ENCODE assay signal across 8 cellular contexts in the genomic region with DNA sequence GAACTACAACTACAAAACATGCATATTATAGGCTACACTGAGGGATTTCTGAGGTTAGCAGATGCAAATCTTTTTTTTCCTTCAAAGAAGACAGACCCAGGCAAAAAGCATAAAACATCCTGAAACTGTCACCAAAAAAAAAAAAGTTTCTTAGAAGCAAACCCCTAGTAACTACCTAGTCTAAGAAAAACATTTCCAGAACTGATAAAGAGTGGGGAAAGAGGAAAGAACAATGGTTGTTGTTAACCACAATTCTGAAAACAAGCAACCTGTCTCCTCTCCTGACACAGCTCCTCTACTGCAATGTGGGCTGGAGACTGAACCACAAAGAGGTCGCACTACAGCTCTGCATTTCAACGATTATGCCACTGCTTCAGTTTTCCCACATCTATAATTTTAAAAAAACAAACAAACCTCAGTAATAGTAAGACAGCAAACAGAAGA. TPM values are rescaled to one million over a fixed set of nuclear protein-coding genes. Genes with fewer than 3 reads are reported as not detected.
DNase-seq lines count a peak whose midpoint lies in the region; ATAC-seq and TF ChIP-seq lines count a peak whose summit lies in the region.

No MANE protein-coding gene starts in this region.

- H3K4ac ChIP-seq in mesendoderm (ENCODE audit: low read depth, low read length), result no peak overlapping the region

- no peak overlapping the region for H2BK120ac ChIP-seq in mesendoderm (ENCODE audit: low read depth, low read length)

- H4K20me1 ChIP-seq in DND-41 (ENCODE audit: insufficient read depth, low read length), result peaks cover 10% of the 10 kb centered on the region

- no peak overlapping the region for H2AK5ac ChIP-seq in mesendoderm (ENCODE audit: low read length)

- ATAC-seq in DND-41 (ENCODE audit: insufficient read depth, low read depth) (peak; percentile 97), GM19438 (IDR thresholded peaks at IDR 0.05; ENCODE audit: low read depth, unreplicated experiment) (peak; percentile 70), HG03457 (IDR thresholded peaks at IDR 0.05; ENCODE audit: unreplicated experiment) (peak; percentile 84)

- H3K4me2 ChIP-seq in DND-41 (ENCODE audit: insufficient read depth, low read length) (peak overlapping the region; percentile 54; the same call in 1 of the 2 replicates), mesendoderm (ENCODE audit: low read length) (no peak overlapping the region)

- no peak overlapping the region for H3K18ac ChIP-seq in mesendoderm (ENCODE audit: low read length)

- no peak overlapping the region for H4K5ac ChIP-seq in mesendoderm (ENCODE audit: low read length)

- H3K27me3 ChIP-seq in DND-41 (ENCODE audit: insufficient read depth, low read length, poor library complexity) (no peaks in the 10 kb centered on the region), mesendoderm (ENCODE audit: insufficient read depth, low read length, poor library complexity) (no peaks in the 10 kb centered on the region)

- no peaks in the 10 kb centered on the region for H3K36me3 ChIP-seq in DND-41 (ENCODE audit: insufficient read depth, low read length)
- no peaks in the 10 kb centered on the region for H3K36me3 ChIP-seq in mesendoderm (ENCODE audit: control insufficient read depth, insufficient read depth, low read length)

- CTCF ChIA-PET in activated naive CD4-positive, alpha-beta T cell treated with anti-CD3 and anti-CD28 coated beads, Interleukin-2, amount 10 ng/mL, durations not matched to agents 7 days and 5 days (lab: Charles Lee), result interaction anchor here (0.7 to 2.8 kb wide), 2 partner anchors 11 to 266 kb away, joined by 4 to 6 read pairs; no protein-coding TSS in a partner anchor

- no peak overlapping the region for H2AFZ ChIP-seq in DND-41 (ENCODE audit: low read depth, low read length)

- peak overlapping the region; percentile 45 for H3K4me3 Mint-ChIP-seq in activated naive CD4-positive, alpha-beta T cell treated with anti-CD3 and anti-CD28 coated beads, Interleukin-2, amount 10 ng/mL, durations not matched to agents 7 days and 5 days

- no peak overlapping the region for H2BK15ac ChIP-seq in mesendoderm (replicated peaks; ENCODE audit: low read depth)

- H3K27ac Mint-ChIP-seq in activated naive CD4-positive, alpha-beta T cell treated with anti-CD3 and anti-CD28 coated beads, Interleukin-2, amount 10 ng/mL, durations not matched to agents 7 days and 5 days, result peak overlapping the region; percentile 86

- H4K8ac ChIP-seq in mesendoderm (ENCODE audit: low read depth, low read length), result no peak overlapping the region

- peaks cover 83% of the 10 kb centered on the region for H3K4me1 Mint-ChIP-seq in activated naive CD4-positive, alpha-beta T cell treated with anti-CD3 and anti-CD28 coated beads, Interleukin-2, amount 10 ng/mL, durations not matched to agents 7 days and 5 days

- no peak overlapping the region for H3K27ac ChIP-seq in DND-41 (ENCODE audit: low read length)
- no peak overlapping the region for H3K27ac ChIP-seq in mesendoderm (ENCODE audit: low read depth, low read length)

- H3K4me3 ChIP-seq in DND-41 (ENCODE audit: low read depth in 1 of 2, low read length in 2 of 2) (no peak overlapping the region), mesendoderm (ENCODE audit: low read length) (no peak overlapping the region)

- H3K79me1 ChIP-seq in mesendoderm (ENCODE audit: low read length), result peaks cover 4% of the 10 kb centered on the region

- H3K9ac ChIP-seq in DND-41 (ENCODE audit: low read depth, low read length), result no peak overlapping the region
- H3K9ac ChIP-seq in mesendoderm (ENCODE audit: low read length), result no peak overlapping the region

- H3K56ac ChIP-seq in mesendoderm (ENCODE audit: low read length), result no peak overlapping the region

- no peaks in the 10 kb centered on the region for H3K9me3 ChIP-seq in DND-41 (ENCODE audit: insufficient read depth, low read length, severe bottlenecking)

- no peak overlapping the region for H3K23ac ChIP-seq in mesendoderm (ENCODE audit: low read length)

- H3K9me3 Mint-ChIP-seq in activated naive CD4-positive, alpha-beta T cell treated with anti-CD3 and anti-CD28 coated beads, Interleukin-2, amount 10 ng/mL, durations not matched to agents 7 days and 5 days, result no peaks in the 10 kb centered on the region

- WGBS in mesendoderm (ENCODE audit: extremely low coverage, insufficient coverage, low lambda C conversion rate), result no CpG with 5 or more reads among the region's 2 CpGs

- H3K36me3 Mint-ChIP-seq in activated naive CD4-positive, alpha-beta T cell treated with anti-CD3 and anti-CD28 coated beads, Interleukin-2, amount 10 ng/mL, durations not matched to agents 7 days and 5 days, result peaks cover 25% of the 10 kb centered on the region

- H2BK5ac ChIP-seq in mesendoderm (ENCODE audit: low read length), result no peak overlapping the region

- peaks cover 32% of the 10 kb centered on the region for H3K4me1 ChIP-seq in DND-41 (ENCODE audit: insufficient read depth, low read length)
- H3K4me1 ChIP-seq in mesendoderm (ENCODE audit: control insufficient read depth, low read depth, low read length), result no peaks in the 10 kb centered on the region

- H3K27me3 Mint-ChIP-seq in activated naive CD4-positive, alpha-beta T cell treated with anti-CD3 and anti-CD28 coated beads, Interleukin-2, amount 10 ng/mL, durations not matched to agents 7 days and 5 days, result no peaks in the 10 kb centered on the region

- TF ChIP-seq CTCF in DND-41 (IDR thresholded peaks at IDR 0.05; ENCODE audit: borderline replicate concordance, extremely low read depth, low read length, poor library complexity, severe bottlenecking), result peak; percentile 44

- DNase-seq in DND-41, result peak; percentile 75
- DNase-seq in activated naive CD4-positive, alpha-beta T cell treated with anti-CD3 and anti-CD28 coated beads, Interleukin-2, amount 10 ng/mL, durations not matched to agents 7 days and 5 days, result peak; percentile 65
- peak in 5 of 6 experiments; percentile 31 to 77 (median 66) for DNase-seq in stimulated activated naive CD4-positive, alpha-beta T cell (lab: John Stamatoyannopoulos, UW)
- DNase-seq in mesendoderm, result no peak
- DNase-seq in NK-92 treated with Interleukin-12 subunit alpha and Interleukin-12 subunit beta, amount 100 ng/mL, for 24 hours (lab: John Stamatoyannopoulos, UW), result no peak
- DNase-seq in superior temporal gyrus (ENCODE audit: extremely low spot score), result no peak

- H3K79me2 ChIP-seq in DND-41 (ENCODE audit: insufficient read depth, low read length) (no peaks in the 10 kb centered on the region), mesendoderm (ENCODE audit: control insufficient read depth, insufficient read depth, low read length) (peaks cover 46% of the 10 kb centered on the region)

RNA-seq across cellular contexts. Expression of a gene that starts 15.0 kb away (rescaled TPM):
- polyA plus RNA-seq in mesendoderm (2013, experiment 1 of 2), result 38.4 TPM
- 41.5 TPM for polyA plus RNA-seq in mesendoderm (2013, experiment 2 of 2)

Comparison
In these comparisons a context has a peak if more than half of its experiments do, and no peak if none do; other contexts are left out.
1. DNase-seq: peak in DND-41 (single experiment), activated naive CD4-positive, alpha-beta T cell treated with anti-CD3 and anti-CD28 coated beads, Interleukin-2, amount 10 ng/mL, durations not matched to agents 7 days and 5 days (single experiment) and stimulated activated naive CD4-positive, alpha-beta T cell (5 of 6); none in mesendoderm (single experiment), NK-92 treated with Interleukin-12 subunit alpha and Interleukin-12 subunit beta, amount 100 ng/mL, for 24 hours (single experiment) and superior temporal gyrus (single experiment).
2. Peak in every context shown above with its lines, with median percentiles within 50 percentile points of each other: ATAC-seq.